ENCODE assay signal across 14 cellular contexts in the genomic region with DNA sequence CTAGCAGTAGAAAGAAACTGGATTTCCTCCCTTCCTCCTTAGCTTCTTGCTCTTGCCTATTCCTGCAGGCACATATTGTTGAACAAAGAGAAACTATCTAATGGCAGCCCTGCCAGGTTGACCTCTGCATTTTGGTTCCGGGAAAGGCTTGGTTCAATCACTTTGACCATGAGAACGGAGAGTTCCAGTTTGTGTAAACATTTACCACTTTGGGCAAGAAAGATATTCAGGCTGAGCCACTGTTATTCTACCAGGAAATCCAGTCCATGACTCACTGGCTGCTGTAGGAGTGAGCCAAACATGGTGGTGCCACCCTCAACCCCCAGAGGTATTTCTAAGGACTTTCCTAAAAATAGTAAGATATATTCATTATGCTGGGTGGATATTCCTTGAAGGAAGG.
DNase-seq lines count a peak whose midpoint lies in the region; ATAC-seq and TF ChIP-seq lines count a peak whose summit lies in the region.
"Had no signal": no experiment of that assay in that cellular context is flagged by ENCODE, and none has a peak within 500 bp of the region (broad histone marks: within the 10 kb centered on the region; RNA-seq: fewer than 3 reads in every experiment).

No MANE protein-coding gene starts in this region.

- CTCF ChIA-PET in MCF 10A (lab: Yijun Ruan, JAX): interaction anchor here (0.5 to 1.1 kb wide), 3 partner anchors 10 to 240 kb away, joined by 3 read pairs; no protein-coding TSS in a partner anchor

- no peak overlapping the region for H3K4me3 Mint-ChIP-seq in MCF 10A (ENCODE audit: unreplicated experiment)
- H3K4me3 Mint-ChIP-seq in activated T-helper 17 cell treated with anti-CD3 and anti-CD28 coated beads, Interleukin-2, amount 50 U/mL, for 72 hours: peak overlapping the region; percentile 76

- POLR2A ChIA-PET in MCF 10A (lab: Yijun Ruan, JAX): no interaction called here

- no peak for TF ChIP-seq POLR2A in breast epithelium (IDR thresholded peaks at IDR 0.05)

- H3K9me3 Mint-ChIP-seq in MCF 10A (ENCODE audit: unreplicated experiment): no peaks in the 10 kb centered on the region
- no peaks in the 10 kb centered on the region for H3K9me3 Mint-ChIP-seq in activated T-helper 17 cell treated with anti-CD3 and anti-CD28 coated beads, Interleukin-2, amount 50 U/mL, for 72 hours

- no peaks in the 10 kb centered on the region for H3K36me3 Mint-ChIP-seq in MCF 10A (ENCODE audit: insufficient read depth, unreplicated experiment)
- H3K36me3 Mint-ChIP-seq in activated T-helper 17 cell treated with anti-CD3 and anti-CD28 coated beads, Interleukin-2, amount 50 U/mL, for 72 hours (ENCODE audit: low read depth): no peaks in the 10 kb centered on the region

- peaks cover 11% of the 10 kb centered on the region for H3K4me1 Mint-ChIP-seq in MCF 10A (ENCODE audit: insufficient read depth, unreplicated experiment)
- peaks cover 18% of the 10 kb centered on the region for H3K4me1 Mint-ChIP-seq in activated T-helper 17 cell treated with anti-CD3 and anti-CD28 coated beads, Interleukin-2, amount 50 U/mL, for 72 hours

- ATAC-seq in activated T-helper 17 cell treated with anti-CD3 and anti-CD28 coated beads, Interleukin-2, amount 50 U/mL, for 72 hours (replicated peaks): peak; percentile 35
- peak; percentile 68 for ATAC-seq in left colon
- ATAC-seq in upper lobe of right lung: peak; percentile 88
- no peak for ATAC-seq in GM21381 (IDR thresholded peaks at IDR 0.05; ENCODE audit: unreplicated experiment)
- no peak for ATAC-seq in HG03460 (IDR thresholded peaks at IDR 0.05; ENCODE audit: unreplicated experiment)
- ATAC-seq in GM18870 (IDR thresholded peaks at IDR 0.05; ENCODE audit: unreplicated experiment): no peak
- ATAC-seq: HCT116 had no signal

- H3K27me3 ChIP-seq in breast epithelium: no peaks in the 10 kb centered on the region
- no peaks in the 10 kb centered on the region for H3K27me3 ChIP-seq in upper lobe of right lung

- H3K4me3 ChIP-seq in breast epithelium: no peak overlapping the region
- H3K4me3 ChIP-seq in upper lobe of right lung: no peak overlapping the region

- H3K4me1 ChIP-seq in breast epithelium (no peaks in the 10 kb centered on the region), upper lobe of right lung (peaks cover 4% of the 10 kb centered on the region)

- peaks cover 54% of the 10 kb centered on the region for H3K27me3 Mint-ChIP-seq in MCF 10A (ENCODE audit: insufficient read depth, unreplicated experiment)
- no peaks in the 10 kb centered on the region for H3K27me3 Mint-ChIP-seq in activated T-helper 17 cell treated with anti-CD3 and anti-CD28 coated beads, Interleukin-2, amount 50 U/mL, for 72 hours

- no peak overlapping the region for H3K27ac Mint-ChIP-seq in MCF 10A (ENCODE audit: low read depth, unreplicated experiment)
- H3K27ac Mint-ChIP-seq in activated T-helper 17 cell treated with anti-CD3 and anti-CD28 coated beads, Interleukin-2, amount 50 U/mL, for 72 hours: peak overlapping the region; percentile 61

- BruUV-seq in MCF 10A (replicated peaks; lab: Mats Ljungman, UMichigan): no TSS peak

- H3K27ac ChIP-seq in breast epithelium: peak overlapping the region in 1 of 2 donors; percentile 2
- H3K27ac ChIP-seq in upper lobe of right lung: peak overlapping the region; percentile 61
- H3K27ac ChIP-seq: WERI-Rb-1 had no signal

- H3K36me3 ChIP-seq in breast epithelium: no peaks in the 10 kb centered on the region
- no peaks in the 10 kb centered on the region for H3K36me3 ChIP-seq in upper lobe of right lung
- H3K36me3 ChIP-seq: WERI-Rb-1 had no signal

- TF ChIP-seq CTCF in MCF 10A (IDR thresholded peaks at IDR 0.05; ENCODE audit: unreplicated experiment) (no peak), breast epithelium (IDR thresholded peaks at IDR 0.05) (no peak), upper lobe of right lung (IDR thresholded peaks at IDR 0.05) (no peak)

- intact Hi-C loops in MCF 10A (cut with micrococcal nuclease): no loop called here
- intact Hi-C loops in breast epithelium (cut with DNase I; ENCODE audit: low total_unique reads): no loop called here
- intact Hi-C loops in left colon (cut with DNase I, micrococcal nuclease): no loop called here
- intact Hi-C loops in upper lobe of right lung (cut with DNase I): no loop called here

- DNase-seq in MCF 10A (ENCODE audit: unreplicated experiment) (peak; percentile 17), breast epithelium (ENCODE audit: low spot score in 2 of 2) (no peak), left colon (no peak), upper lobe of right lung (no peak)
- DNase-seq: AML-193, NCI-H1105, NCI-H446 treated with DMSO at 0.1 percent for 48 hours, RPMI8226, WERI-Rb-1 had no signal

- H3K9me3 ChIP-seq in breast epithelium (no peaks in the 10 kb centered on the region), upper lobe of right lung (no peaks in the 10 kb centered on the region)

Comparison
In these comparisons a context has a peak if more than half of its experiments do, and no peak if none do; other contexts are left out.
1. ATAC-seq: peak in activated T-helper 17 cell treated with anti-CD3 and anti-CD28 coated beads, Interleukin-2, amount 50 U/mL, for 72 hours (single experiment), left colon (single experiment) and upper lobe of right lung (single experiment); none in GM21381 (single experiment), HG03460 (single experiment) and GM18870 (single experiment).